ENCODE assay signal across 17 cellular contexts in the genomic region with DNA sequence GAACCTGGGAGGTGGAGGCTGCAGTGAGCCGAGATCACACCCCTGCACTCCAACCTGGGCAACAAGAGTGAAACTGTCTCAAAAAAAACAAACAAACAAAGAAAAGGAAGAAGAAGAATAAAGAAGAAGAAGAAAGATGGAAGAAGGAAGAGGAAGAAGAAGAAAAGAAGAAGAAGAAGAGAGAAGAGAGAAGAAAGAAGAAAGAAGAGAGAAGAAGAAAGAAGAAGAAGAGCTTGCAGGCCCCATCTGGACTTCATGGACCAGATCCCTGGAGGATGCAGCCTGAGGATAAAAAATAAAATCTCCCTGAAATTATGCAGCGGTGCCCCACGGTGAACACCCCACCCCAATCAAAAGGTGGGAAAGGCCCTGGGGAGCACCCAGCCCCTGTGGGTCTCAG. TPM values are rescaled to one million over a fixed set of nuclear protein-coding genes. Genes with fewer than 3 reads are reported as not detected.
DNase-seq lines count a peak whose midpoint lies in the region; ATAC-seq and TF ChIP-seq lines count a peak whose summit lies in the region.
"Had no signal": no experiment of that assay in that cellular context is flagged by ENCODE, and none has a peak within 500 bp of the region (broad histone marks: within the 10 kb centered on the region; RNA-seq: fewer than 3 reads in every experiment).

No MANE protein-coding gene starts in this region.

- no peaks in the 10 kb centered on the region for H3K9me3 Mint-ChIP-seq in activated naive CD4-positive, alpha-beta T cell treated with anti-CD3 and anti-CD28 coated beads, Interleukin-2, amount 50 U/mL, for 24 hours
- H3K9me3 Mint-ChIP-seq in glutamatergic neuron (ENCODE audit: unreplicated experiment): peaks cover 2% of the 10 kb centered on the region

- peaks cover 2% of the 10 kb centered on the region for H3K27me3 Mint-ChIP-seq in activated naive CD4-positive, alpha-beta T cell treated with anti-CD3 and anti-CD28 coated beads, Interleukin-2, amount 50 U/mL, for 24 hours
- H3K27me3 Mint-ChIP-seq in glutamatergic neuron (ENCODE audit: unreplicated experiment): peaks cover 6% of the 10 kb centered on the region

- TF ChIP-seq CTCF in VCaP (conservative IDR thresholded peaks at IDR 0.05) (no peak), glutamatergic neuron (IDR thresholded peaks at IDR 0.05; ENCODE audit: partially characterized antibody, unreplicated experiment) (no peak)

- no peak overlapping the region for H3K4me3 Mint-ChIP-seq in activated naive CD4-positive, alpha-beta T cell treated with anti-CD3 and anti-CD28 coated beads, Interleukin-2, amount 50 U/mL, for 24 hours
- H3K4me3 Mint-ChIP-seq in glutamatergic neuron (ENCODE audit: unreplicated experiment): no peak overlapping the region

- no peak for ATAC-seq in HG02885 (IDR thresholded peaks at IDR 0.05; ENCODE audit: poor library complexity, unreplicated experiment)

- DNase-seq in activated naive CD4-positive, alpha-beta T cell treated with anti-CD3 and anti-CD28 coated beads, Interleukin-2, amount 50 U/mL, for 16 hours: no peak
- DNase-seq in glutamatergic neuron (no peak), occipital lobe (lab: John Stamatoyannopoulos, UW) (no peak), NCI-H2107 (lab: John Stamatoyannopoulos, UW) (no peak)
- DNase-seq: 8988T, ACHN, BE2C, Kasumi-1, NCI-H1105 treated with DMSO at 0.1 percent for 48 hours, NCI-H146, NCI-H1930, NCI-H526 treated with DMSO at 0.1 percent for 48 hours, SW 1271 had no signal

- H3K27ac ChIP-seq in VCaP: peak overlapping the region; percentile 100

- no peaks in the 10 kb centered on the region for H3K36me3 Mint-ChIP-seq in activated naive CD4-positive, alpha-beta T cell treated with anti-CD3 and anti-CD28 coated beads, Interleukin-2, amount 50 U/mL, for 24 hours
- H3K36me3 Mint-ChIP-seq in glutamatergic neuron (ENCODE audit: unreplicated experiment): no peaks in the 10 kb centered on the region

- H3K27ac Mint-ChIP-seq in activated naive CD4-positive, alpha-beta T cell treated with anti-CD3 and anti-CD28 coated beads, Interleukin-2, amount 50 U/mL, for 24 hours: peak overlapping the region; percentile 3
- peak overlapping the region; percentile 80 for H3K27ac Mint-ChIP-seq in glutamatergic neuron (ENCODE audit: unreplicated experiment)

- no peaks in the 10 kb centered on the region for H3K4me1 Mint-ChIP-seq in activated naive CD4-positive, alpha-beta T cell treated with anti-CD3 and anti-CD28 coated beads, Interleukin-2, amount 50 U/mL, for 24 hours
- no peaks in the 10 kb centered on the region for H3K4me1 Mint-ChIP-seq in glutamatergic neuron (ENCODE audit: low read depth, unreplicated experiment)

RNA-seq across cellular contexts. Expression of a gene that starts 8.8 kb away (rescaled TPM):
- total RNA-seq in glutamatergic neuron (ENCODE audit: unreplicated experiment) (1.1 TPM), occipital lobe (1.6 TPM)

RNA-seq across cellular contexts. Expression of a gene that starts 16.3 kb away (rescaled TPM):
- not detected for total RNA-seq in glutamatergic neuron (ENCODE audit: unreplicated experiment)
- total RNA-seq in occipital lobe: not detected
- total RNA-seq: NCI-H460 had no signal

RNA-seq across cellular contexts. Expression of a gene that starts 54.8 kb away (rescaled TPM):
- total RNA-seq in glutamatergic neuron (ENCODE audit: unreplicated experiment) (1.9 TPM), occipital lobe (0.16 TPM)
